In the genomic region with DNA sequence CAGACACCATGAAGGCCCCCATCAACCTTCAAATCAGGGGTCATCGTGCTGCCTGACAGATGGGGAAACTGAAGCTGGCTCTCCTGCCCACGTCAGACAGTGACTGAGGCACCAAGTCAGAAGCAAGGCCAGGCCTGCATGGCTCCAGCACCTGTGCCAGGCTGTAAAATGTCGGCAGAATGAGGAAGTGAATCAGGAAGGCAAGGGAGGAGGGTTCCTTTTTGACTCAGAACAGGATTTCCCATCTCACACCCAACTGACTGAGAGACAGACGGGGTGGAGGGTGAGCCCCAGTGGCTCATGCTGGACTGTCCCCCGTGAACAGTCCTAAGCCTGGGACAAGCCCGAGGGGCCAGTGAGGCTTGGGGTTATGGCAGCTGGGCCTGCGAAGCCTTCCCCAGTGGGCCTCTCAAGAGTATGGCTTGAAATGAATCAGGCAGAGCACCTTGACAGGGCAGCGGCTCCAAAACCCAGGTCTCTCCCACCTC, we compare ENCODE assay signal across 8 cellular contexts. TPM values are rescaled to one million over a fixed set of nuclear protein-coding genes. Genes with fewer than 3 reads are reported as not detected.
DNase-seq lines count a peak whose midpoint lies in the region; ATAC-seq and TF ChIP-seq lines count a peak whose summit lies in the region.

No MANE protein-coding gene starts in this region.

- H3K4me1 Mint-ChIP-seq in effector memory CD8-positive, alpha-beta T cell (ENCODE audit: low read depth in 2 of 2), result peaks cover 37 to 44% of the 10 kb centered on the region in 2 donors
- peaks cover 66% of the 10 kb centered on the region for H3K4me1 Mint-ChIP-seq in stimulated activated naive CD8-positive, alpha-beta T cell treated with anti-CD3 and anti-CD28 coated beads, Interleukin-15, Interleukin-2, amounts not matched to agents 100 ng/mL and 50 ng/mL, for 24 hours (ENCODE audit: low read depth)
- no peaks in the 10 kb centered on the region for H3K4me1 Mint-ChIP-seq in GM23338

- TF ChIP-seq POLR2A in NB4 (IDR thresholded peaks at IDR 0.05; ENCODE audit: extremely low read depth, insufficient read length), result no peak

- H3K9me2 ChIP-seq in GM23338 (ENCODE audit: insufficient read depth), result no peaks in the 10 kb centered on the region

- H3K4me2 ChIP-seq in GM23338, result no peak overlapping the region

- H2AFZ ChIP-seq in GM23338, result no peak overlapping the region

- peak; percentile 84 for DNase-seq in NB4 (ENCODE audit: low read depth)
- DNase-seq in effector memory CD8-positive, alpha-beta T cell, result no peak
- no peak for DNase-seq in GM23338 (ENCODE audit: low spot score)
- DNase-seq in AG08396 (ENCODE audit: low spot score), result no peak
- no peak for DNase-seq in ecto neural progenitor cell (ENCODE audit: low spot score)

- peak overlapping the region; percentile 68 to 72 for H3K4me3 Mint-ChIP-seq in effector memory CD8-positive, alpha-beta T cell
- no peak overlapping the region for H3K4me3 Mint-ChIP-seq in stimulated activated naive CD8-positive, alpha-beta T cell treated with anti-CD3 and anti-CD28 coated beads, Interleukin-15, Interleukin-2, amounts not matched to agents 100 ng/mL and 50 ng/mL, for 24 hours
- H3K4me3 Mint-ChIP-seq in GM23338, result no peak overlapping the region

- H3K27ac Mint-ChIP-seq in effector memory CD8-positive, alpha-beta T cell, result peak overlapping the region; percentile 95 to 98
- peak overlapping the region; percentile 77 for H3K27ac Mint-ChIP-seq in stimulated activated naive CD8-positive, alpha-beta T cell treated with anti-CD3 and anti-CD28 coated beads, Interleukin-15, Interleukin-2, amounts not matched to agents 100 ng/mL and 50 ng/mL, for 24 hours
- H3K27ac Mint-ChIP-seq in GM23338, result no peak overlapping the region

- no peak overlapping the region for H3K27ac ChIP-seq in GM23338 (ENCODE audit: low read depth)

- no peaks in the 10 kb centered on the region for H4K20me1 ChIP-seq in GM23338 (replicated peaks; ENCODE audit: insufficient read depth)

- TF ChIP-seq CTCF in NB4 (IDR thresholded peaks at IDR 0.05; ENCODE audit: low read depth, low read length) (no peak), GM23338 (conservative IDR thresholded peaks at IDR 0.05; ENCODE audit: low read depth in 2 of 2) (no peak)

- ATAC-seq in GM18907 (IDR thresholded peaks at IDR 0.05; ENCODE audit: unreplicated experiment) (peak; percentile 90), HG02610 (IDR thresholded peaks at IDR 0.05; ENCODE audit: unreplicated experiment) (peak; percentile 95), GM23338 (no peak)
- ATAC-seq in effector memory CD8-positive, alpha-beta T cell (replicated peaks), result peak; percentile 70

- no peaks in the 10 kb centered on the region for H3F3A ChIP-seq in GM23338 (replicated peaks; ENCODE audit: low read depth)

- no peak overlapping the region for H3K4me3 ChIP-seq in NB4 (ENCODE audit: low read depth, low read length)
- no peak overlapping the region for H3K4me3 ChIP-seq in GM23338

- H3K4me1 ChIP-seq in GM23338 (ENCODE audit: insufficient read depth), result no peaks in the 10 kb centered on the region

- no peaks in the 10 kb centered on the region for H3K36me3 ChIP-seq in GM23338 (ENCODE audit: insufficient read depth)

- peaks cover 9% of the 10 kb centered on the region for H3K36me3 Mint-ChIP-seq in effector memory CD8-positive, alpha-beta T cell (ENCODE audit: insufficient read depth)
- peaks cover 21% of the 10 kb centered on the region for H3K36me3 Mint-ChIP-seq in stimulated activated naive CD8-positive, alpha-beta T cell treated with anti-CD3 and anti-CD28 coated beads, Interleukin-15, Interleukin-2, amounts not matched to agents 100 ng/mL and 50 ng/mL, for 24 hours (ENCODE audit: low read depth)
- H3K36me3 Mint-ChIP-seq in GM23338 (ENCODE audit: low read depth), result no peaks in the 10 kb centered on the region

- H3K79me2 ChIP-seq in GM23338 (replicated peaks; ENCODE audit: insufficient read depth), result no peaks in the 10 kb centered on the region

- no peaks in the 10 kb centered on the region for H3K27me3 Mint-ChIP-seq in effector memory CD8-positive, alpha-beta T cell
- H3K27me3 Mint-ChIP-seq in stimulated activated naive CD8-positive, alpha-beta T cell treated with anti-CD3 and anti-CD28 coated beads, Interleukin-15, Interleukin-2, amounts not matched to agents 100 ng/mL and 50 ng/mL, for 24 hours, result no peaks in the 10 kb centered on the region
- peaks cover 3% of the 10 kb centered on the region for H3K27me3 Mint-ChIP-seq in GM23338 (ENCODE audit: insufficient read depth, low read depth, poor library complexity)

- H3K27me3 ChIP-seq in GM23338 (ENCODE audit: insufficient read depth), result no peaks in the 10 kb centered on the region

- H3K9me3 Mint-ChIP-seq in effector memory CD8-positive, alpha-beta T cell, result no peaks in the 10 kb centered on the region
- peaks cover 7% of the 10 kb centered on the region for H3K9me3 Mint-ChIP-seq in stimulated activated naive CD8-positive, alpha-beta T cell treated with anti-CD3 and anti-CD28 coated beads, Interleukin-15, Interleukin-2, amounts not matched to agents 100 ng/mL and 50 ng/mL, for 24 hours
- no peaks in the 10 kb centered on the region for H3K9me3 Mint-ChIP-seq in GM23338

TF ChIP-seq in GM23338, 12 proteins besides CTCF, POLR2A, EP300 and RAD21 (continues in another document):
- TF ChIP-seq JUNB (IDR thresholded peaks at IDR 0.05; ENCODE audit: unreplicated experiment), result no peak
- TF ChIP-seq, protein P1, sequence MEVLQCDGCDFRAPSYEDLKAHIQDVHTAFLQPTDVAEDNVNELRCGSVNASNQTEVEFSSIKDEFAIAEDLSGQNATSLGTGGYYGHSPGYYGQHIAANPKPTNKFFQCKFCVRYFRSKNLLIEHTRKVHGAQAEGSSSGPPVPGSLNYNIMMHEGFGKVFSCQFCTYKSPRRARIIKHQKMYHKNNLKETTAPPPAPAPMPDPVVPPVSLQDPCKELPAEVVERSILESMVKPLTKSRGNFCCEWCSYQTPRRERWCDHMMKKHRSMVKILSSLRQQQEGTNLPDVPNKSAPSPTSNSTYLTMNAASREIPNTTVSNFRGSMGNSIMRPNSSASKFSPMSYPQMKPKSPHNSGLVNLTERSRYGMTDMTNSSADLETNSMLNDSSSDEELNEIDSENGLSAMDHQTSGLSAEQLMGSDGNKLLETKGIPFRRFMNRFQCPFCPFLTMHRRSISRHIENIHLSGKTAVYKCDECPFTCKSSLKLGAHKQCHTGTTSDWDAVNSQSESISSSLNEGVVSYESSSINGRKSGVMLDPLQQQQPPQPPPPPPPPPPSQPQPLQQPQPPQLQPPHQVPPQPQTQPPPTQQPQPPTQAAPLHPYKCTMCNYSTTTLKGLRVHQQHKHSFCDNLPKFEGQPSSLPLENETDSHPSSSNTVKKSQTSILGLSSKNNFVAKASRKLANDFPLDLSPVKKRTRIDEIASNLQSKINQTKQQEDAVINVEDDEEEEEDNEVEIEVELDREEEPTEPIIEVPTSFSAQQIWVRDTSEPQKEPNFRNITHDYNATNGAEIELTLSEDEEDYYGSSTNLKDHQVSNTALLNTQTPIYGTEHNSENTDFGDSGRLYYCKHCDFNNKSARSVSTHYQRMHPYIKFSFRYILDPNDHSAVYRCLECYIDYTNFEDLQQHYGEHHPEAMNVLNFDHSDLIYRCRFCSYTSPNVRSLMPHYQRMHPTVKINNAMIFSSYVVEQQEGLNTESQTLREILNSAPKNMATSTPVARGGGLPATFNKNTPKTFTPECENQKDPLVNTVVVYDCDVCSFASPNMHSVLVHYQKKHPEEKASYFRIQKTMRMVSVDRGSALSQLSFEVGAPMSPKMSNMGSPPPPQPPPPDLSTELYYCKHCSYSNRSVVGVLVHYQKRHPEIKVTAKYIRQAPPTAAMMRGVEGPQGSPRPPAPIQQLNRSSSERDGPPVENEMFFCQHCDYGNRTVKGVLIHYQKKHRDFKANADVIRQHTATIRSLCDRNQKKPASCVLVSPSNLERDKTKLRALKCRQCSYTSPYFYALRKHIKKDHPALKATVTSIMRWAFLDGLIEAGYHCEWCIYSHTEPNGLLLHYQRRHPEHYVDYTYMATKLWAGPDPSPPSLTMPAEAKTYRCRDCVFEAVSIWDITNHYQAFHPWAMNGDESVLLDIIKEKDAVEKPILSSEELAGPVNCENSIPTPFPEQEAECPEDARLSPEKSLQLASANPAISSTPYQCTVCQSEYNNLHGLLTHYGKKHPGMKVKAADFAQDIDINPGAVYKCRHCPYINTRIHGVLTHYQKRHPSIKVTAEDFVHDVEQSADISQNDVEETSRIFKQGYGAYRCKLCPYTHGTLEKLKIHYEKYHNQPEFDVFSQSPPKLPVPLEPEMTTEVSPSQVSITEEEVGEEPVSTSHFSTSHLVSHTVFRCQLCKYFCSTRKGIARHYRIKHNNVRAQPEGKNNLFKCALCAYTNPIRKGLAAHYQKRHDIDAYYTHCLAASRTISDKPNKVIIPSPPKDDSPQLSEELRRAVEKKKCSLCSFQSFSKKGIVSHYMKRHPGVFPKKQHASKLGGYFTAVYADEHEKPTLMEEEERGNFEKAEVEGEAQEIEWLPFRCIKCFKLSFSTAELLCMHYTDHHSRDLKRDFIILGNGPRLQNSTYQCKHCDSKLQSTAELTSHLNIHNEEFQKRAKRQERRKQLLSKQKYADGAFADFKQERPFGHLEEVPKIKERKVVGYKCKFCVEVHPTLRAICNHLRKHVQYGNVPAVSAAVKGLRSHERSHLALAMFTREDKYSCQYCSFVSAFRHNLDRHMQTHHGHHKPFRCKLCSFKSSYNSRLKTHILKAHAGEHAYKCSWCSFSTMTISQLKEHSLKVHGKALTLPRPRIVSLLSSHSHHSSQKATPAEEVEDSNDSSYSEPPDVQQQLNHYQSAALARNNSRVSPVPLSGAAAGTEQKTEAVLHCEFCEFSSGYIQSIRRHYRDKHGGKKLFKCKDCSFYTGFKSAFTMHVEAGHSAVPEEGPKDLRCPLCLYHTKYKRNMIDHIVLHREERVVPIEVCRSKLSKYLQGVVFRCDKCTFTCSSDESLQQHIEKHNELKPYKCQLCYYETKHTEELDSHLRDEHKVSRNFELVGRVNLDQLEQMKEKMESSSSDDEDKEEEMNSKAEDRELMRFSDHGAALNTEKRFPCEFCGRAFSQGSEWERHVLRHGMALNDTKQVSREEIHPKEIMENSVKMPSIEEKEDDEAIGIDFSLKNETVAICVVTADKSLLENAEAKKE (CRISPR knock-in tag; IDR thresholded peaks at IDR 0.05), result no peak
- TF ChIP-seq NANOG (IDR thresholded peaks at IDR 0.05; ENCODE audit: borderline replicate concordance), result no peak
- no peak for TF ChIP-seq ZNF114 (CRISPR knock-in tag; IDR thresholded peaks at IDR 0.05)
- no peak for TF ChIP-seq ZNF331 (CRISPR knock-in tag; IDR thresholded peaks at IDR 0.05; ENCODE audit: low read depth)

RNA-seq across cellular contexts. Expression of a gene that starts 20.9 kb away (rescaled TPM):
- total RNA-seq in GM23338 (2014; rRNA removed; shearing (Covaris generic)), result under 0.01 and 0.03 TPM in 2 replicates
- polyA plus RNA-seq in GM23338 (2016; fragmentation: Nextera tagmentation; extraction: Ambion mirVana), result 0.02 TPM in 1 of 2 replicates, not detected in the other

RNA-seq across cellular contexts. Expression of a gene that starts 39.3 kb away (rescaled TPM):
- 91.4 and 96.6 TPM in 2 replicates for total RNA-seq in GM23338 (2014; rRNA removed; shearing (Covaris generic))
- 130 and 135 TPM in 2 replicates for polyA plus RNA-seq in GM23338 (2016; fragmentation: Nextera tagmentation; extraction: Ambion mirVana)

Comparison
In these comparisons a context has a peak if more than half of its experiments do, and no peak if none do; other contexts are left out.
1. H3K4me3 Mint-ChIP-seq: peak in effector memory CD8-positive, alpha-beta T cell (2 of 2); none in stimulated activated naive CD8-positive, alpha-beta T cell treated with anti-CD3 and anti-CD28 coated beads, Interleukin-15, Interleukin-2, amounts not matched to agents 100 ng/mL and 50 ng/mL, for 24 hours (single experiment) and GM23338 (single experiment).